35 cellular contexts compared by ENCODE assay signal in the genomic region with DNA sequence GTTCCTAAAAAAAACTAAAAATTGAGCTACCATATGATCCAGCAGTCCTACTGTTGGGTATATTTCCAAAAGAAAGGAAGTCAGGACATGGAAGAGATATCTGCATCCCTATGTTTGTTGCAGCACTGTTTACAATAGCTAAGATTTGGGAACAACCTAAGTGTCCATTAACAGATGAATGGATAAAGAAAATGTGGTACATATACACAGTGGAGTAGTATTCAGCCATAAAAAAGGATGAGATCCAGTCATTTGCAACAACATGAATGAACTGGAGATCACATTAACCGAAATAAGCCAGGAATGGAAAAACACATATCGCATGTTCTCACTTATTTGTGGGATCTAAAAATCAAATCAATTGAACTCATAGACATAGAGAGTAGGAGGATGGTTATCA. TPM values are rescaled to one million over a fixed set of nuclear protein-coding genes. Genes with fewer than 3 reads are reported as not detected.
"Had no signal": no experiment of that assay in that cellular context is flagged by ENCODE, and none has a peak within 500 bp of the region (broad histone marks: within the 10 kb centered on the region; RNA-seq: fewer than 3 reads in every experiment).

No MANE protein-coding gene starts in this region.

- ATAC-seq: activated CD8-positive, alpha-beta T cell treated with anti-CD3 and anti-CD28 coated beads for 36 hours; activated naive CD8-positive, alpha-beta T cell treated with anti-CD3 and anti-CD28 coated beads, Interleukin-2, amount 50 U/mL, for 24 hours; body of pancreas had no signal

- H3K9me3 ChIP-seq: ascending aorta, body of pancreas had no signal

- H3K4me3 Mint-ChIP-seq: activated B cell treated with CpG ODN at 0.5 μM for 24 hours; activated CD4-positive, alpha-beta memory T cell treated with anti-CD3 and anti-CD28 coated beads for 36 hours; activated CD4-positive, alpha-beta T cell treated with anti-CD3 and anti-CD28 coated beads, Interleukin-2, amount 10 ng/mL, durations not matched to agents 24 days and 14 days; activated CD8-positive, alpha-beta T cell treated with anti-CD3 and anti-CD28 coated beads for 36 hours; activated naive CD4-positive, alpha-beta T cell treated with anti-CD3 and anti-CD28 coated beads, Interleukin-2, amount 10 ng/mL, durations not matched to agents 7 days and 5 days; activated naive CD4-positive, alpha-beta T cell treated with anti-CD3 and anti-CD28 coated beads, Interleukin-2, amount 50 U/mL, for 24 hours; activated naive CD8-positive, alpha-beta T cell; activated naive CD8-positive, alpha-beta T cell treated with anti-CD3 and anti-CD28 coated beads, Interleukin-2, amount 10 ng/mL, durations not matched to agents 7 days and 5 days; activated naive CD8-positive, alpha-beta T cell treated with anti-CD3 and anti-CD28 coated beads, Interleukin-2, amount 50 U/mL, for 24 hours; T-helper 1 cell treated with Interleukin-12 subunit alpha and Interleukin-12 subunit beta and Interleukin-4 antibody, amounts not matched to agents 30 μg/mL and 1 μg/mL, for 36 hours; T-helper 2 cell treated with Interferon-gamma antibody and Interleukin-4, amounts not matched to agents 5 μg/mL and 100 μg/mL, for 36 hours had no signal

- H3K27me3 ChIP-seq: ascending aorta, body of pancreas, brain microvascular endothelial cell, breast epithelium had no signal

- H3K27ac Mint-ChIP-seq: activated B cell treated with CpG ODN at 0.5 μM for 24 hours; activated CD4-positive, alpha-beta memory T cell treated with anti-CD3 and anti-CD28 coated beads for 36 hours; activated CD4-positive, alpha-beta T cell treated with anti-CD3 and anti-CD28 coated beads, Interleukin-2, amount 10 ng/mL, durations not matched to agents 24 days and 14 days; activated CD8-positive, alpha-beta T cell treated with anti-CD3 and anti-CD28 coated beads for 36 hours; activated naive CD4-positive, alpha-beta T cell treated with anti-CD3 and anti-CD28 coated beads, Interleukin-2, amount 10 ng/mL, durations not matched to agents 7 days and 5 days; activated naive CD4-positive, alpha-beta T cell treated with anti-CD3 and anti-CD28 coated beads, Interleukin-2, amount 50 U/mL, for 24 hours; activated naive CD8-positive, alpha-beta T cell; activated naive CD8-positive, alpha-beta T cell treated with anti-CD3 and anti-CD28 coated beads, Interleukin-2, amount 10 ng/mL, durations not matched to agents 7 days and 5 days; activated naive CD8-positive, alpha-beta T cell treated with anti-CD3 and anti-CD28 coated beads, Interleukin-2, amount 50 U/mL, for 24 hours; activated T-helper 2 cell treated with anti-CD3 and anti-CD28 coated beads, Interferon-gamma antibody, Interleukin-2, Interleukin-4, amounts not matched to agents 10 μg/mL and 5 μg/mL and 100 μg/mL, durations not matched to agents 14 hours and 24 hours and 36 hours; T-helper 1 cell treated with Interleukin-12 subunit alpha and Interleukin-12 subunit beta and Interleukin-4 antibody, amounts not matched to agents 30 μg/mL and 1 μg/mL, for 36 hours; T-helper 2 cell treated with Interferon-gamma antibody and Interleukin-4, amounts not matched to agents 5 μg/mL and 100 μg/mL, for 36 hours had no signal

- DNase-seq: activated B cell treated with CpG ODN at 0.5 μM for 24 hours; activated CD4-positive, alpha-beta memory T cell treated with anti-CD3 and anti-CD28 coated beads for 36 hours; activated CD4-positive, alpha-beta T cell treated with anti-CD3 and anti-CD28 coated beads for 4 hours; activated CD4-positive, alpha-beta T cell treated with anti-CD3 and anti-CD28 coated beads, Interleukin-2, amount 10 ng/mL, durations not matched to agents 24 days and 14 days; activated CD4-positive, alpha-beta T cell treated with anti-CD3 and anti-CD28 coated beads, Interleukin-2, amount 50 U/mL, for 1 hour; activated CD4-positive, alpha-beta T cell treated with anti-CD3 and anti-CD28 coated beads, Interleukin-2, amount 50 U/mL, for 4 hours; activated CD4-positive, CD25-positive, alpha-beta regulatory T cell treated with anti-CD3 and anti-CD28 coated beads, Interleukin-2, amount 50 U/mL, for 72 hours; activated CD8-positive, alpha-beta memory T cell treated with anti-CD3 and anti-CD28 coated beads, Interleukin-2, amount 50 U/mL, for 4 hours; activated CD8-positive, alpha-beta T cell treated with anti-CD3 and anti-CD28 coated beads for 36 hours; activated effector memory CD4-positive, alpha-beta T cell treated with Interleukin-2 at 50 U/mL for 16 hours; activated gamma-delta T cell; activated naive CD4-positive, alpha-beta T cell treated with anti-CD3 and anti-CD28 coated beads, Interleukin-2, amount 10 ng/mL, durations not matched to agents 7 days and 5 days; activated naive CD4-positive, alpha-beta T cell treated with Interleukin-2 at 50 U/mL for 16 hours; activated naive CD8-positive, alpha-beta T cell treated with anti-CD3 and anti-CD28 coated beads, Interleukin-2, amount 10 ng/mL, durations not matched to agents 7 days and 5 days; activated naive CD8-positive, alpha-beta T cell treated with anti-CD3 and anti-CD28 coated beads, Interleukin-2, amount 50 U/mL, for 24 hours; activated T-cell treated with anti-CD3 and anti-CD28 coated beads for 4 hours; activated T-cell treated with anti-CD3 and anti-CD28 coated beads, Interleukin-2, amount 50 U/mL, for 1 hour; activated T-cell treated with anti-CD3 and anti-CD28 coated beads, Interleukin-2, amount 50 U/mL, for 48 hours; amygdala; anterior cingulate cortex; body of pancreas; brain microvascular endothelial cell; central memory CD4-positive, alpha-beta T cell; T-helper 2 cell; T-helper 9 cell had no signal

- H3K36me3 Mint-ChIP-seq: activated naive CD4-positive, alpha-beta T cell treated with anti-CD3 and anti-CD28 coated beads, Interleukin-2, amount 10 ng/mL, durations not matched to agents 7 days and 5 days; activated naive CD4-positive, alpha-beta T cell treated with anti-CD3 and anti-CD28 coated beads, Interleukin-2, amount 50 U/mL, for 24 hours; activated naive CD8-positive, alpha-beta T cell; activated naive CD8-positive, alpha-beta T cell treated with anti-CD3 and anti-CD28 coated beads, Interleukin-2, amount 10 ng/mL, durations not matched to agents 7 days and 5 days had no signal

- H3K4me1 Mint-ChIP-seq: activated B cell treated with CpG ODN at 0.5 μM for 24 hours; activated CD4-positive, alpha-beta T cell treated with anti-CD3 and anti-CD28 coated beads, Interleukin-2, amount 10 ng/mL, durations not matched to agents 24 days and 14 days; activated naive CD4-positive, alpha-beta T cell treated with anti-CD3 and anti-CD28 coated beads, Interleukin-2, amount 10 ng/mL, durations not matched to agents 7 days and 5 days; activated naive CD4-positive, alpha-beta T cell treated with anti-CD3 and anti-CD28 coated beads, Interleukin-2, amount 50 U/mL, for 24 hours; activated naive CD8-positive, alpha-beta T cell treated with anti-CD3 and anti-CD28 coated beads, Interleukin-2, amount 10 ng/mL, durations not matched to agents 7 days and 5 days; activated naive CD8-positive, alpha-beta T cell treated with anti-CD3 and anti-CD28 coated beads, Interleukin-2, amount 50 U/mL, for 24 hours had no signal

- FAIRE-seq: colon, TTC549 had no signal

- H3K9me3 Mint-ChIP-seq: activated naive CD4-positive, alpha-beta T cell treated with anti-CD3 and anti-CD28 coated beads, Interleukin-2, amount 10 ng/mL, durations not matched to agents 7 days and 5 days; activated naive CD8-positive, alpha-beta T cell treated with anti-CD3 and anti-CD28 coated beads, Interleukin-2, amount 10 ng/mL, durations not matched to agents 7 days and 5 days; activated T-helper 2 cell treated with anti-CD3 and anti-CD28 coated beads, Interferon-gamma antibody, Interleukin-2, Interleukin-4, amounts not matched to agents 10 μg/mL and 5 μg/mL and 100 μg/mL, durations not matched to agents 14 hours and 24 hours and 36 hours; T-helper 1 cell treated with Interleukin-12 subunit alpha and Interleukin-12 subunit beta and Interleukin-4 antibody, amounts not matched to agents 30 μg/mL and 1 μg/mL, for 36 hours; T-helper 2 cell treated with Interferon-gamma antibody and Interleukin-4, amounts not matched to agents 5 μg/mL and 100 μg/mL, for 36 hours had no signal

- H3K4me3 ChIP-seq: ascending aorta, body of pancreas, breast epithelium had no signal

- H3K36me3 ChIP-seq: ascending aorta, brain microvascular endothelial cell, breast epithelium had no signal

- H3K4me1 ChIP-seq: ascending aorta, body of pancreas, breast epithelium had no signal

- H3K27ac ChIP-seq: ascending aorta, body of pancreas, brain microvascular endothelial cell, breast epithelium, VCaP had no signal

RNA-seq across cellular contexts. Expression of a gene that starts 29.5 kb away (rescaled TPM):
- total RNA-seq: activated CD4-positive, alpha-beta T cell treated with anti-CD3 and anti-CD28 coated beads, Interleukin-2, amount 10 ng/mL, durations not matched to agents 24 days and 14 days; activated CD8-positive, alpha-beta T cell treated with anti-CD3 and anti-CD28 coated beads for 36 hours; activated naive CD8-positive, alpha-beta T cell treated with anti-CD3 and anti-CD28 coated beads, Interleukin-2, amount 10 ng/mL, durations not matched to agents 7 days and 5 days; activated T-helper 2 cell treated with anti-CD3 and anti-CD28 coated beads, Interferon-gamma antibody, Interleukin-2, Interleukin-4, amounts not matched to agents 10 μg/mL and 5 μg/mL and 100 μg/mL, durations not matched to agents 14 hours and 24 hours and 36 hours had no signal

RNA-seq across cellular contexts. Expression of a gene that starts 29.9 kb away (rescaled TPM):
- total RNA-seq: activated CD4-positive, alpha-beta T cell treated with anti-CD3 and anti-CD28 coated beads, Interleukin-2, amount 10 ng/mL, durations not matched to agents 24 days and 14 days; activated CD8-positive, alpha-beta T cell treated with anti-CD3 and anti-CD28 coated beads for 36 hours; activated naive CD8-positive, alpha-beta T cell treated with anti-CD3 and anti-CD28 coated beads, Interleukin-2, amount 10 ng/mL, durations not matched to agents 7 days and 5 days had no signal
